ENCODE assay signal across 10 cellular contexts in genomic region chr9:68357119-68357714, GRCh38. TPM values are rescaled to one million over a fixed set of nuclear protein-coding genes. Genes with fewer than 3 reads are reported as not detected.
DNase-seq lines count a peak whose midpoint lies in the region; ATAC-seq and TF ChIP-seq lines count a peak whose summit lies in the region.
"Not testable (repeated sequence)": the region's sequence is repeated elsewhere in the genome, so short reads cannot be mapped to it uniquely, and the experiment has no call there.
"Had no signal": no experiment of that assay in that cellular context is flagged by ENCODE, and none has a peak within 500 bp of the region (broad histone marks: within the 10 kb centered on the region; RNA-seq: fewer than 3 reads in every experiment).

No MANE protein-coding gene starts in this region.

- not testable (repeated sequence) for H2AFZ ChIP-seq in ACC112 (ENCODE audit: low read length, unreplicated experiment)

- TF ChIP-seq POLR2A in right lobe of liver (IDR thresholded peaks at IDR 0.05), result not testable (repeated sequence)

- 12% methylated on average over 19 of the region's 57 CpGs for WGBS in right lobe of liver (ENCODE audit: insufficient coverage, low coverage, low lambda C conversion rate, missing lambda C conversion rate)

- H3K4me1 Mint-ChIP-seq in stimulated activated naive B cell treated with anti-CD40 and anti-IgM and Interleukin-4, amounts not matched to agents 10 μg/mL and 1 μg/mL and 100 μg/mL, for 72 hours, result peaks cover 6 to 12% of the 10 kb centered on the region in 2 donors

- ATAC-seq in Right ventricle myocardium inferior, result peak; percentile 21
- peak; percentile 18 to 48 (median 26) for ATAC-seq in right lobe of liver
- peak; percentile 33 for ATAC-seq in omental fat pad (ENCODE audit: low FRiP score)
- ATAC-seq in stimulated activated naive B cell treated with anti-CD40 and anti-IgM and Interleukin-4, amounts not matched to agents 10 μg/mL and 1 μg/mL and 100 μg/mL, for 72 hours (replicated peaks), result peak; percentile 17 to 21

- not testable (repeated sequence) for H3K79me2 ChIP-seq in ACC112 (ENCODE audit: control insufficient read depth, insufficient read depth, low read length, unreplicated experiment)

- H3K4me3 ChIP-seq in ACC112 (ENCODE audit: low read depth, low read length), result peak overlapping the region; percentile 67
- H3K4me3 ChIP-seq in H7 (ENCODE audit: insufficient read depth, low read depth, low read length), result peak overlapping the region; percentile 27; the same call in 1 of the 2 replicates
- peak overlapping the region; percentile 98 for H3K4me3 ChIP-seq in SJCRH30
- H3K4me3 ChIP-seq in right lobe of liver, result peak overlapping the region; percentile 32 to 46 (median 35)

- not testable (repeated sequence) for TF ChIP-seq CTCF in right lobe of liver (IDR thresholded peaks at IDR 0.05); omental fat pad (IDR thresholded peaks at IDR 0.05)

- peak overlapping the region; percentile 73 to 75 for H3K4me3 Mint-ChIP-seq in stimulated activated naive B cell treated with anti-CD40 and anti-IgM and Interleukin-4, amounts not matched to agents 10 μg/mL and 1 μg/mL and 100 μg/mL, for 72 hours

- not testable (repeated sequence) for H3K9me3 Mint-ChIP-seq in stimulated activated naive B cell treated with anti-CD40 and anti-IgM and Interleukin-4, amounts not matched to agents 10 μg/mL and 1 μg/mL and 100 μg/mL, for 72 hours

- H3K9me3 ChIP-seq in SJCRH30 (replicated peaks); right lobe of liver: not testable (repeated sequence)

- not testable (repeated sequence) for H3K36me3 ChIP-seq in ACC112 (ENCODE audit: insufficient read depth, low read length); H7 (replicated peaks; ENCODE audit: control insufficient read depth, insufficient read depth, low read length); SJCRH30; right lobe of liver

- H3K27ac Mint-ChIP-seq in stimulated activated naive B cell treated with anti-CD40 and anti-IgM and Interleukin-4, amounts not matched to agents 10 μg/mL and 1 μg/mL and 100 μg/mL, for 72 hours, result peak overlapping the region; percentile 22

- H3K27me3 Mint-ChIP-seq in stimulated activated naive B cell treated with anti-CD40 and anti-IgM and Interleukin-4, amounts not matched to agents 10 μg/mL and 1 μg/mL and 100 μg/mL, for 72 hours, result peaks cover 11 to 36% of the 10 kb centered on the region in 2 donors

- peak; percentile 17 for DNase-seq in H7
- peak; percentile 51 to 53 for DNase-seq in SJCRH30
- peak; percentile 8 for DNase-seq in cerebellar cortex (ENCODE audit: low spot score)
- DNase-seq in Right ventricle myocardium inferior (ENCODE audit: missing footprints); omental fat pad (ENCODE audit: low spot score); stimulated activated naive B cell treated with anti-CD40 and anti-IgM and Interleukin-4, amounts not matched to agents 10 μg/mL and 1 μg/mL and 100 μg/mL, for 72 hours: not testable (repeated sequence)
- DNase-seq in right lobe of liver, result peak in 2 of 3 donors; percentile 27 to 52

- H3K27me3 ChIP-seq in ACC112 (ENCODE audit: insufficient read depth, low read length) (peaks cover 11% of the 10 kb centered on the region), H7 (ENCODE audit: control insufficient read depth, insufficient read depth, low read length) (peaks cover 43% of the 10 kb centered on the region)
- H3K27me3 ChIP-seq in SJCRH30, right lobe of liver: not testable (repeated sequence)

- not testable (repeated sequence) for H3K27ac ChIP-seq in ACC112 (ENCODE audit: low read depth, low read length); right lobe of liver
- peak overlapping the region; percentile 87; the same call in 1 of the 2 replicates for H3K27ac ChIP-seq in SJCRH30

- H3K4me1 ChIP-seq in ACC112 (ENCODE audit: control insufficient read depth, insufficient read depth, low read length, unreplicated experiment); SJCRH30; right lobe of liver: not testable (repeated sequence)

- H3K36me3 Mint-ChIP-seq in stimulated activated naive B cell treated with anti-CD40 and anti-IgM and Interleukin-4, amounts not matched to agents 10 μg/mL and 1 μg/mL and 100 μg/mL, for 72 hours, result not testable (repeated sequence)

- intact Hi-C loops in Right ventricle myocardium inferior (cut with DNase I), result loop anchor here (10.0 kb wide), 1 partner anchor 148 kb away; no protein-coding TSS in a partner anchor
- intact Hi-C loops in right lobe of liver (cut with DNase I), result not testable (repeated sequence)

RNA-seq across cellular contexts. Expression of gene PGM5, which starts 0.8 kb away (rescaled TPM):
- total RNA-seq in H7 (2014; rRNA removed; shearing (Covaris generic)), result 0.14 TPM in 1 of 2 replicates, not detected in the other
- 113 and 119 TPM in 2 replicates for total RNA-seq in SJCRH30 (2014; rRNA removed; shearing (Covaris generic))
- total RNA-seq in Right ventricle myocardium inferior (151 TPM), right lobe of liver (1 to 10 TPM; 1.4 to 3.5 (median 2.9) TPM), omental fat pad (10 to 100 TPM; 18.1 to 63.7 (median 26.3) TPM)
- total RNA-seq: LHCN-M2 had no signal

RNA-seq across cellular contexts. Expression of gene FOXD4L3, which starts 54.5 kb away (rescaled TPM):
- total RNA-seq in H7 (2014; rRNA removed; shearing (Covaris generic)), result 0.04 TPM in 1 of 2 replicates, not detected in the other
- total RNA-seq in SJCRH30 (2014; rRNA removed; shearing (Covaris generic)), result 0.71 and 0.86 TPM in 2 replicates
- not detected for total RNA-seq in Right ventricle myocardium inferior
- under 1 TPM in 2 of 6 experiments, not detected in 4; 0.11 to 0.12 TPM for total RNA-seq in right lobe of liver
- total RNA-seq in omental fat pad, result under 1 TPM in 1 of 4 donors, not detected in 3; 0.19 TPM
- total RNA-seq: LHCN-M2, mucosa of gallbladder had no signal

Comparison
In these comparisons a context has a peak if more than half of its experiments do, and no peak if none do; other contexts are left out.
1. H3K4me3 ChIP-seq: peak in every context shown above with its lines; median percentile 98 in SJCRH30; 67 in ACC112; 35 in right lobe of liver; 27 in H7.
2. RNA of gene PGM5, which starts 0.8 kb away (total RNA-seq): 151 TPM in Right ventricle myocardium inferior (single experiment), 113 to 119 TPM in SJCRH30 and 18.1 to 63.7 TPM in omental fat pad; 1.4 to 3.5 TPM in right lobe of liver and 0.14 TPM in H7; every median in the first group is over 4 times any median in the second.
3. Peak in every context shown above with its lines, with median percentiles within 50 percentile points of each other: ATAC-seq.